In genomic region chr12:91001306-91001705, GRCh38 we compare ENCODE assay signal across 26 cellular contexts. TPM values are rescaled to one million over a fixed set of nuclear protein-coding genes. Genes with fewer than 3 reads are reported as not detected.
"Had no signal": no experiment of that assay in that cellular context is flagged by ENCODE, and none has a peak within 500 bp of the region (broad histone marks: within the 10 kb centered on the region; RNA-seq: fewer than 3 reads in every experiment).

No MANE protein-coding gene starts in this region.

- H3K4me3 ChIP-seq: ascending aorta, breast epithelium, gastrocnemius medialis, upper lobe of right lung had no signal

- H3K36me3 ChIP-seq: ascending aorta, breast epithelium, gastrocnemius medialis, upper lobe of right lung had no signal

- H3K27ac ChIP-seq: ascending aorta, breast epithelium, gastrocnemius medialis, upper lobe of right lung had no signal

- H3K4me1 ChIP-seq: ascending aorta, breast epithelium, gastrocnemius medialis, upper lobe of right lung had no signal

- H3K4me3 Mint-ChIP-seq: nephron progenitor cell; stimulated activated naive B cell treated with anti-CD40 and anti-IgM and Interleukin-4, amounts not matched to agents 10 μg/mL and 1 μg/mL and 100 μg/mL, for 72 hours had no signal

- H3K36me3 Mint-ChIP-seq: stimulated activated naive B cell treated with anti-CD40 and anti-IgM and Interleukin-4, amounts not matched to agents 10 μg/mL and 1 μg/mL and 100 μg/mL, for 72 hours had no signal

- H3K27ac Mint-ChIP-seq: nephron progenitor cell; stimulated activated naive B cell treated with anti-CD40 and anti-IgM and Interleukin-4, amounts not matched to agents 10 μg/mL and 1 μg/mL and 100 μg/mL, for 72 hours had no signal

- H3K9me3 Mint-ChIP-seq: nephron progenitor cell; stimulated activated naive B cell treated with anti-CD40 and anti-IgM and Interleukin-4, amounts not matched to agents 10 μg/mL and 1 μg/mL and 100 μg/mL, for 72 hours had no signal

- ATAC-seq: esophagus mucosa; gastrocnemius medialis; left lobe of liver; stimulated activated naive B cell treated with anti-CD40 and anti-IgM and Interleukin-4, amounts not matched to agents 10 μg/mL and 1 μg/mL and 100 μg/mL, for 72 hours; upper lobe of right lung had no signal

- H3K27me3 ChIP-seq: ascending aorta, breast epithelium, gastrocnemius medialis, upper lobe of right lung had no signal

- FAIRE-seq: endometrium, kidney had no signal

- H3K9me3 ChIP-seq: ascending aorta, breast epithelium, gastrocnemius medialis, upper lobe of right lung had no signal

- DNase-seq: activated CD4-positive, CD25-positive, alpha-beta regulatory T cell treated with anti-CD3 and anti-CD28 coated beads, Interleukin-2, amount 50 U/mL, for 72 hours; activated CD8-positive, alpha-beta memory T cell treated with anti-CD3 and anti-CD28 coated beads for 24 hours; activated CD8-positive, alpha-beta memory T cell treated with anti-CD3 and anti-CD28 coated beads, Interleukin-2, amount 50 U/mL, for 48 hours; activated effector memory CD4-positive, alpha-beta T cell treated with anti-CD3 and anti-CD28 coated beads, Interleukin-2, amount 50 U/mL, for 16 hours; activated naive CD4-positive, alpha-beta T cell treated with anti-CD3 and anti-CD28 coated beads, Interleukin-2, amount 50 U/mL, for 16 hours; activated T-cell treated with anti-CD3 and anti-CD28 coated beads, Interleukin-2, amount 50 U/mL, for 48 hours; cerebellar nuclear complex; cortex of kidney; gastrocnemius medialis; head of caudate nucleus; kidney; nephron progenitor cell; nucleus accumbens; posterior cingulate gyrus; stimulated activated naive B cell treated with anti-CD40 and anti-IgM and Interleukin-4, amounts not matched to agents 10 μg/mL and 1 μg/mL and 100 μg/mL, for 72 hours; upper lobe of right lung had no signal

- H3K4me1 Mint-ChIP-seq: nephron progenitor cell; stimulated activated naive B cell treated with anti-CD40 and anti-IgM and Interleukin-4, amounts not matched to agents 10 μg/mL and 1 μg/mL and 100 μg/mL, for 72 hours had no signal

- H3K27me3 Mint-ChIP-seq: stimulated activated naive B cell treated with anti-CD40 and anti-IgM and Interleukin-4, amounts not matched to agents 10 μg/mL and 1 μg/mL and 100 μg/mL, for 72 hours had no signal

RNA-seq across cellular contexts. Expression of gene EPYC, which starts 3.5 kb away (rescaled TPM):
- total RNA-seq: ascending aorta, breast epithelium, esophagus mucosa, gastrocnemius medialis, kidney, left lobe of liver, lung microvascular endothelial cell, myocyte, renal cortical epithelial cell, upper lobe of right lung had no signal

RNA-seq across cellular contexts. Expression of gene CCER1, which starts 46.3 kb away (rescaled TPM):
- total RNA-seq: ascending aorta, breast epithelium, esophagus mucosa, gastrocnemius medialis, kidney, left lobe of liver, lung microvascular endothelial cell, myocyte, renal cortical epithelial cell, upper lobe of right lung had no signal
- polyA plus RNA-seq: adipose tissue, thymus had no signal

RNA-seq across cellular contexts. Expression of gene KERA, which starts 56.5 kb away (rescaled TPM):
- total RNA-seq: ascending aorta, esophagus mucosa, kidney, left lobe of liver, lung microvascular endothelial cell, myocyte, renal cortical epithelial cell, upper lobe of right lung had no signal
